In genomic region chr13:30752991-30753616, GRCh38 we compare ENCODE assay signal across 23 cellular contexts. TPM values are rescaled to one million over a fixed set of nuclear protein-coding genes. Genes with fewer than 3 reads are reported as not detected.
DNase-seq lines count a peak whose midpoint lies in the region; ATAC-seq and TF ChIP-seq lines count a peak whose summit lies in the region.
"Had no signal": no experiment of that assay in that cellular context is flagged by ENCODE, and none has a peak within 500 bp of the region (broad histone marks: within the 10 kb centered on the region; RNA-seq: fewer than 3 reads in every experiment).

No MANE protein-coding gene starts in this region.

- no peak overlapping the region for H2AFZ ChIP-seq in osteoblast (ENCODE audit: low read length)

- H3K4me2 ChIP-seq in osteoblast (ENCODE audit: insufficient read depth, low read length) = no peak overlapping the region

- no peaks in the 10 kb centered on the region for H4K20me1 ChIP-seq in osteoblast (ENCODE audit: insufficient read depth, low read length)

- peak; percentile 54 for DNase-seq in NCI-H2171 treated with DMSO at 0.1 percent for 48 hours (lab: John Stamatoyannopoulos, UW)
- no peak for DNase-seq in NCI-H2171 (lab: John Stamatoyannopoulos, UW)
- peak; percentile 24 for DNase-seq in G401 (ENCODE audit: low spot score)
- DNase-seq in activated T-helper 1 cell treated with anti-CD3 and anti-CD28 coated beads, Interleukin-12 subunit alpha, Interleukin-12 subunit beta, Interleukin-2, Interleukin-4 antibody, amounts not matched to agents 30 ng/mL and 10 ng/mL and 1 ng/mL, durations not matched to agents 14 hours and 24 hours and 36 hours (ENCODE audit: low spot score) = no peak
- DNase-seq in psoas muscle = no peak
- DNase-seq in HUDEP-2 (lab: John Stamatoyannopoulos, UW; ENCODE audit: unreplicated experiment in 76 of 76) = no peak
- DNase-seq in osteoblast (ENCODE audit: insufficient read length, low spot score, missing footprints) = no peak
- DNase-seq: activated CD8-positive, alpha-beta memory T cell treated with anti-CD3 and anti-CD28 coated beads, Interleukin-2, amount 50 U/mL, for 48 hours; effector CD8-positive, alpha-beta T cell; left lung; natural killer cell; NCI-H2081; NCI-H748 treated with DMSO at 0.1 percent for 48 hours; pancreas; right lobe of liver; stimulated activated CD4-positive, alpha-beta T cell treated with anti-CD3 and anti-CD28 coated beads, Interleukin-4, amount 100 ng/mL, for 4 hours; stimulated activated naive CD4-positive, alpha-beta T cell treated with Interleukin-2 at 50 U/mL for 16 hours had no signal

- H3K79me2 ChIP-seq in osteoblast (ENCODE audit: insufficient read depth, low read length) = no peaks in the 10 kb centered on the region

- H3K27me3 Mint-ChIP-seq in activated T-helper 1 cell treated with anti-CD3 and anti-CD28 coated beads, Interleukin-12 subunit alpha, Interleukin-12 subunit beta, Interleukin-2, Interleukin-4 antibody, amounts not matched to agents 30 ng/mL and 10 ng/mL and 1 ng/mL, durations not matched to agents 14 hours and 24 hours and 36 hours (ENCODE audit: insufficient read depth) = no peaks in the 10 kb centered on the region
- H3K27me3 Mint-ChIP-seq: activated naive CD8-positive, alpha-beta T cell; central memory CD8-positive, alpha-beta T cell had no signal

- intact Hi-C loops in activated T-helper 1 cell treated with anti-CD3 and anti-CD28 coated beads, Interleukin-12 subunit alpha, Interleukin-12 subunit beta, Interleukin-2, Interleukin-4 antibody, amounts not matched to agents 30 ng/mL and 10 ng/mL and 1 ng/mL, durations not matched to agents 14 hours and 24 hours and 36 hours (cut with micrococcal nuclease) = no loop called here
- intact Hi-C loops in psoas muscle (cut with DNase I) = loop anchor here in 1 of 2 donors (5.0 kb wide), 1 partner anchor 76 kb away; no protein-coding TSS in a partner anchor

- H3K9me3 ChIP-seq in psoas muscle (no peaks in the 10 kb centered on the region), osteoblast (ENCODE audit: low read depth, low read length) (no peaks in the 10 kb centered on the region)
- H3K9me3 ChIP-seq: ascending aorta, left lung, pancreas, right lobe of liver, thyroid gland had no signal

- 70 to 81% (median 80%) methylated on average over 8 of the region's 8 CpGs for WGBS in psoas muscle, 3 donors

- H3K27me3 ChIP-seq in psoas muscle (ENCODE audit: insufficient read depth in 3 of 3, low read length in 2 of 3) = no peaks in the 10 kb centered on the region
- peaks cover 19% of the 10 kb centered on the region for H3K27me3 ChIP-seq in osteoblast (ENCODE audit: insufficient read depth, low read length)
- H3K27me3 ChIP-seq: ascending aorta, pancreas, right lobe of liver, thyroid gland had no signal

- H3K27ac ChIP-seq in psoas muscle (peak overlapping the region; percentile 79), osteoblast (ENCODE audit: low read depth, low read length) (no peak overlapping the region)
- H3K27ac ChIP-seq: left lung, pancreas, right lobe of liver, thyroid gland had no signal

- no peaks in the 10 kb centered on the region for H3K36me3 ChIP-seq in psoas muscle (ENCODE audit: insufficient read depth in 1 of 2, low read depth in 1 of 2)
- no peaks in the 10 kb centered on the region for H3K36me3 ChIP-seq in osteoblast (ENCODE audit: insufficient read depth, low read length)
- H3K36me3 ChIP-seq: ascending aorta, pancreas, right lobe of liver, thyroid gland had no signal

- H3K27ac Mint-ChIP-seq in activated T-helper 1 cell treated with anti-CD3 and anti-CD28 coated beads, Interleukin-12 subunit alpha, Interleukin-12 subunit beta, Interleukin-2, Interleukin-4 antibody, amounts not matched to agents 30 ng/mL and 10 ng/mL and 1 ng/mL, durations not matched to agents 14 hours and 24 hours and 36 hours = peak overlapping the region; percentile 3
- H3K27ac Mint-ChIP-seq: activated naive CD8-positive, alpha-beta T cell had no signal

- TF ChIP-seq CTCF in psoas muscle (IDR thresholded peaks at IDR 0.05) (no peak), osteoblast (IDR thresholded peaks at IDR 0.05; ENCODE audit: extremely low read depth, low read depth, low read length) (no peak)

- H3K9me3 Mint-ChIP-seq in activated T-helper 1 cell treated with anti-CD3 and anti-CD28 coated beads, Interleukin-12 subunit alpha, Interleukin-12 subunit beta, Interleukin-2, Interleukin-4 antibody, amounts not matched to agents 30 ng/mL and 10 ng/mL and 1 ng/mL, durations not matched to agents 14 hours and 24 hours and 36 hours = peaks cover 9% of the 10 kb centered on the region
- H3K9me3 Mint-ChIP-seq: central memory CD8-positive, alpha-beta T cell; natural killer cell had no signal

- H3K4me1 ChIP-seq in psoas muscle = peaks cover 27% of the 10 kb centered on the region
- peaks cover 8% of the 10 kb centered on the region for H3K4me1 ChIP-seq in osteoblast (ENCODE audit: insufficient read depth, low read length)
- H3K4me1 ChIP-seq: right lobe of liver had no signal

- H3K4me3 ChIP-seq in psoas muscle = no peak overlapping the region
- no peak overlapping the region for H3K4me3 ChIP-seq in osteoblast (ENCODE audit: insufficient read depth, low read length)
- H3K4me3 ChIP-seq: ascending aorta, left lung, pancreas, right lobe of liver, thyroid gland had no signal

- H3K4me1 Mint-ChIP-seq in activated T-helper 1 cell treated with anti-CD3 and anti-CD28 coated beads, Interleukin-12 subunit alpha, Interleukin-12 subunit beta, Interleukin-2, Interleukin-4 antibody, amounts not matched to agents 30 ng/mL and 10 ng/mL and 1 ng/mL, durations not matched to agents 14 hours and 24 hours and 36 hours (ENCODE audit: low read depth) = peaks cover 31% of the 10 kb centered on the region

- H3K36me3 Mint-ChIP-seq in activated T-helper 1 cell treated with anti-CD3 and anti-CD28 coated beads, Interleukin-12 subunit alpha, Interleukin-12 subunit beta, Interleukin-2, Interleukin-4 antibody, amounts not matched to agents 30 ng/mL and 10 ng/mL and 1 ng/mL, durations not matched to agents 14 hours and 24 hours and 36 hours (ENCODE audit: low read depth) = peaks cover 57% of the 10 kb centered on the region

- no peak overlapping the region for H3K4me3 Mint-ChIP-seq in activated T-helper 1 cell treated with anti-CD3 and anti-CD28 coated beads, Interleukin-12 subunit alpha, Interleukin-12 subunit beta, Interleukin-2, Interleukin-4 antibody, amounts not matched to agents 30 ng/mL and 10 ng/mL and 1 ng/mL, durations not matched to agents 14 hours and 24 hours and 36 hours
- H3K4me3 Mint-ChIP-seq: activated naive CD8-positive, alpha-beta T cell; central memory CD8-positive, alpha-beta T cell; natural killer cell had no signal

- in situ Hi-C loops in G401 (cut with HindIII; ENCODE audit: low sequenced_read_pairs) = no loop called here

- peak in 3 of 4 donors; percentile 13 to 29 (median 24) for ATAC-seq in psoas muscle
- ATAC-seq in HG03175 (IDR thresholded peaks at IDR 0.05; ENCODE audit: unreplicated experiment) = no peak
- ATAC-seq: natural killer cell, right lobe of liver had no signal

RNA-seq across cellular contexts. Expression of gene ALOX5AP, which starts 17.8 kb away (rescaled TPM):
- total RNA-seq in G401 (2014; rRNA removed; shearing (Covaris generic)) = not detected in 2 replicates
- 65.8 and 72.2 TPM in 2 replicates for total RNA-seq in activated T-helper 1 cell treated with anti-CD3 and anti-CD28 coated beads, Interleukin-12 subunit alpha, Interleukin-12 subunit beta, Interleukin-2, Interleukin-4 antibody, amounts not matched to agents 30 ng/mL and 10 ng/mL and 1 ng/mL, durations not matched to agents 14 hours and 24 hours and 36 hours
- 1 to 10 TPM; 3.8 to 5.7 (median 5.3) TPM for total RNA-seq in psoas muscle
- polyA plus RNA-seq in psoas muscle = 10 to 100 TPM in 1 of 3 donors, 1 to 10 TPM in 2; 2.5 to 12.2 (median 3.2) TPM
- 0.29 TPM in 1 of 2 replicates, not detected in the other for total RNA-seq in osteoblast
- total RNA-seq: A172 had no signal

Comparison
In these comparisons a context has a peak if more than half of its experiments do, and no peak if none do; other contexts are left out.
1. DNase-seq: peak in NCI-H2171 treated with DMSO at 0.1 percent for 48 hours (single experiment) and G401 (single experiment); none in NCI-H2171 (single experiment), activated T-helper 1 cell treated with anti-CD3 and anti-CD28 coated beads, Interleukin-12 subunit alpha, Interleukin-12 subunit beta, Interleukin-2, Interleukin-4 antibody, amounts not matched to agents 30 ng/mL and 10 ng/mL and 1 ng/mL, durations not matched to agents 14 hours and 24 hours and 36 hours (single experiment), psoas muscle (0 of 2), HUDEP-2 (0 of 76) and osteoblast (single experiment).